ENCODE assay signal across 1 cellular context in the genomic region with DNA sequence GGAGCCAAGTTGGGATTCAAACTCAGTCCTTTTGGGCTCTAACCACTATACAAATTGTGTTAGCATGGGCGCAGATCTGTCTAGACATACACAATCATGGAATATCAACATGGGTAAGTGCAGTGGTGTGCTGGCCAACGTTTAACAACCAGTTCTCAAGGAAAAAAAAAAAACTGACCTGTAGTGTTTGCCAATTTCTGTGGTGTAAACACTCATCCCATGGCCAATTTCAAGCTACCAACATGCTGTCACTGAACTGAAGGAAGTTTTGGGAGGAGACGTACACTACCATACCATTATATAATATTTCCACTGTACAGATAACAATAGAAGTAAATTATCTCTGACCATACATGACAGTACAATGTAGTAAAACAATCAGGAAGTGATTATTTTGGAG.
TF ChIP-seq lines count a peak whose summit lies in the region.

No MANE protein-coding gene starts in this region.

TF ChIP-seq in K562, 482 proteins besides CTCF, POLR2A, EP300 and RAD21 (continued from another document):
- TF ChIP-seq, protein P1, sequence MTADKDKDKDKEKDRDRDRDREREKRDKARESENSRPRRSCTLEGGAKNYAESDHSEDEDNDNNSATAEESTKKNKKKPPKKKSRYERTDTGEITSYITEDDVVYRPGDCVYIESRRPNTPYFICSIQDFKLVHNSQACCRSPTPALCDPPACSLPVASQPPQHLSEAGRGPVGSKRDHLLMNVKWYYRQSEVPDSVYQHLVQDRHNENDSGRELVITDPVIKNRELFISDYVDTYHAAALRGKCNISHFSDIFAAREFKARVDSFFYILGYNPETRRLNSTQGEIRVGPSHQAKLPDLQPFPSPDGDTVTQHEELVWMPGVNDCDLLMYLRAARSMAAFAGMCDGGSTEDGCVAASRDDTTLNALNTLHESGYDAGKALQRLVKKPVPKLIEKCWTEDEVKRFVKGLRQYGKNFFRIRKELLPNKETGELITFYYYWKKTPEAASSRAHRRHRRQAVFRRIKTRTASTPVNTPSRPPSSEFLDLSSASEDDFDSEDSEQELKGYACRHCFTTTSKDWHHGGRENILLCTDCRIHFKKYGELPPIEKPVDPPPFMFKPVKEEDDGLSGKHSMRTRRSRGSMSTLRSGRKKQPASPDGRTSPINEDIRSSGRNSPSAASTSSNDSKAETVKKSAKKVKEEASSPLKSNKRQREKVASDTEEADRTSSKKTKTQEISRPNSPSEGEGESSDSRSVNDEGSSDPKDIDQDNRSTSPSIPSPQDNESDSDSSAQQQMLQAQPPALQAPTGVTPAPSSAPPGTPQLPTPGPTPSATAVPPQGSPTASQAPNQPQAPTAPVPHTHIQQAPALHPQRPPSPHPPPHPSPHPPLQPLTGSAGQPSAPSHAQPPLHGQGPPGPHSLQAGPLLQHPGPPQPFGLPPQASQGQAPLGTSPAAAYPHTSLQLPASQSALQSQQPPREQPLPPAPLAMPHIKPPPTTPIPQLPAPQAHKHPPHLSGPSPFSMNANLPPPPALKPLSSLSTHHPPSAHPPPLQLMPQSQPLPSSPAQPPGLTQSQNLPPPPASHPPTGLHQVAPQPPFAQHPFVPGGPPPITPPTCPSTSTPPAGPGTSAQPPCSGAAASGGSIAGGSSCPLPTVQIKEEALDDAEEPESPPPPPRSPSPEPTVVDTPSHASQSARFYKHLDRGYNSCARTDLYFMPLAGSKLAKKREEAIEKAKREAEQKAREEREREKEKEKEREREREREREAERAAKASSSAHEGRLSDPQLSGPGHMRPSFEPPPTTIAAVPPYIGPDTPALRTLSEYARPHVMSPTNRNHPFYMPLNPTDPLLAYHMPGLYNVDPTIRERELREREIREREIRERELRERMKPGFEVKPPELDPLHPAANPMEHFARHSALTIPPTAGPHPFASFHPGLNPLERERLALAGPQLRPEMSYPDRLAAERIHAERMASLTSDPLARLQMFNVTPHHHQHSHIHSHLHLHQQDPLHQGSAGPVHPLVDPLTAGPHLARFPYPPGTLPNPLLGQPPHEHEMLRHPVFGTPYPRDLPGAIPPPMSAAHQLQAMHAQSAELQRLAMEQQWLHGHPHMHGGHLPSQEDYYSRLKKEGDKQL (CRISPR knock-in tag; IDR thresholded peaks at IDR 0.05; ENCODE audit: borderline replicate concordance): no peak
